20 cellular contexts compared by ENCODE assay signal in the genomic region with DNA sequence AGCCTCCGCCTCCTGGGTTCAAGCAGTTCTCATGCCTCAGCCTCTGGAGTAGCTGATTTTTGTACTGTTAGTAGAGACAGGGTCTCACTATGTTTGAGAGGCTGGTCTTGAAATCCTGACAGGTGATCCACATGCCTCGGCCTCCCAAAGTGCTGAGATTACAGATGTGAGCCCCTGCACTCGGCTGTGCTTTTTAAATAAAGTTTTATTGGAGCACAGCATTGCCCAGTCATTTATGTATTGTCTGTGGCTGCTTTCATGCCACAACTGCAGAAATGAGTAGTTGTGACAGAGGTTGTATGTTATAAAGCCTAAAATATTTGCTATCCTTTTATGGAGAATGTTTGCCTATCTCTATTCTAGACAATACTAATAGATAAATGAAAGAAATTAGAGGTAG.
DNase-seq lines count a peak whose midpoint lies in the region; ATAC-seq, FAIRE-seq and TF ChIP-seq lines count a peak whose summit lies in the region.
"Had no signal": no experiment of that assay in that cellular context is flagged by ENCODE, and none has a peak within 500 bp of the region (broad histone marks: within the 10 kb centered on the region; RNA-seq: fewer than 3 reads in every experiment).

No MANE protein-coding gene starts in this region.

- TF ChIP-seq POLR2A in GM12878 (IDR thresholded peaks at IDR 0.05; ENCODE audit: low read depth, low read length), result no peak

- in situ Hi-C loops in GM12878 (cut with MboI), result no loop called here

- H3K27me3 Mint-ChIP-seq in activated CD4-positive, alpha-beta T cell treated with anti-CD3 and anti-CD28 coated beads for 36 hours, result no peaks in the 10 kb centered on the region
- no peaks in the 10 kb centered on the region for H3K27me3 Mint-ChIP-seq in activated T-cell treated with anti-CD3 and anti-CD28 coated beads, Interleukin-2, amount 50 U/mL, for 72 hours (ENCODE audit: low read depth)
- H3K27me3 Mint-ChIP-seq: CD4-positive, alpha-beta memory T cell had no signal

- CTCF ChIA-PET in activated CD4-positive, alpha-beta T cell treated with anti-CD3 and anti-CD28 coated beads for 36 hours (lab: Charles Lee), result no interaction called here
- CTCF ChIA-PET in GM12878 (lab: Yijun Ruan, JAX), result interaction anchor here (0.8 kb wide), 1 partner anchor 10 kb away, joined by 3 read pairs; no protein-coding TSS in a partner anchor

- H4K20me1 ChIP-seq in GM12878 (ENCODE audit: control insufficient read depth, insufficient read depth), result no peaks in the 10 kb centered on the region
- H4K20me1 ChIP-seq: BLaER1 had no signal

- H3K27ac Mint-ChIP-seq in activated CD4-positive, alpha-beta T cell treated with anti-CD3 and anti-CD28 coated beads for 36 hours, result no peak overlapping the region
- no peak overlapping the region for H3K27ac Mint-ChIP-seq in activated T-cell treated with anti-CD3 and anti-CD28 coated beads, Interleukin-2, amount 50 U/mL, for 72 hours
- H3K27ac Mint-ChIP-seq in stimulated activated effector memory CD8-positive, alpha-beta T cell treated with anti-CD3 and anti-CD28 coated beads, Interleukin-12 subunit alpha, Interleukin-12 subunit beta, amount 100 ng/mL, for 72 hours, result no peak overlapping the region
- H3K27ac Mint-ChIP-seq: CD14-positive monocyte; CD4-positive, alpha-beta memory T cell had no signal

- H3K4me2 ChIP-seq in GM12878 (ENCODE audit: control insufficient read depth, insufficient read depth), result no peak overlapping the region
- H3K4me2 ChIP-seq: BLaER1 had no signal

- no peak for TF ChIP-seq CTCF in GM12878 (IDR thresholded peaks at IDR 0.05 in 2 of 3, conservative IDR thresholded peaks at IDR 0.05 in 1 of 3; ENCODE audit: control insufficient read depth in 2 of 3, extremely low read depth in 1 of 3, insufficient read depth in 1 of 3, low read depth in 3 of 3, low read length in 3 of 3)

- peaks cover 9% of the 10 kb centered on the region for H3K9me3 Mint-ChIP-seq in activated CD4-positive, alpha-beta T cell treated with anti-CD3 and anti-CD28 coated beads for 36 hours (ENCODE audit: low read depth)
- H3K9me3 Mint-ChIP-seq in activated T-cell treated with anti-CD3 and anti-CD28 coated beads, Interleukin-2, amount 50 U/mL, for 72 hours, result peaks cover 10 to 13% of the 10 kb centered on the region in 2 donors
- peaks cover 11% of the 10 kb centered on the region for H3K9me3 Mint-ChIP-seq in stimulated activated effector memory CD8-positive, alpha-beta T cell treated with anti-CD3 and anti-CD28 coated beads, Interleukin-12 subunit alpha, Interleukin-12 subunit beta, amount 100 ng/mL, for 72 hours

- no peak overlapping the region for H3K27ac ChIP-seq in GM12878 (ENCODE audit: control insufficient read depth, insufficient read depth)
- H3K27ac ChIP-seq: 22Rv1, BLaER1, GM23248, HL-60 had no signal

- WGBS in GM12878 (ENCODE audit: insufficient coverage, insufficient replicate concordance, low lambda C conversion rate, missing lambda C conversion rate), result 68% methylated on average over 3 of the region's 3 CpGs

- SMC1A ChIA-PET in GM12878 (lab: Charles Lee; ENCODE audit: uncharacterized antibody, unreplicated experiment), result interaction anchor here (0.7 to 1.6 kb wide), 4 partner anchors 10 to 84 kb away, joined by 3 to 9 read pairs (median 4); no protein-coding TSS in a partner anchor

- H3K4me1 ChIP-seq in GM12878 (ENCODE audit: control insufficient read depth, insufficient read depth, low read length), result no peaks in the 10 kb centered on the region
- H3K4me1 ChIP-seq: BLaER1 had no signal

- BruUV-seq in GM12878 (replicated peaks; lab: Mats Ljungman, UMichigan), result no TSS peak

- no peak for TF ChIP-seq RAD21 in GM12878 (IDR thresholded peaks at IDR 0.05; ENCODE audit: insufficient read depth, low read depth, low read length)

- intact Hi-C loops in activated CD4-positive, alpha-beta T cell treated with anti-CD3 and anti-CD28 coated beads for 36 hours (cut with DNase I, micrococcal nuclease), result no loop called here
- intact Hi-C loops in GM12878 (cut with micrococcal nuclease; ENCODE audit: unreplicated experiment), result no loop called here

- no peaks in the 10 kb centered on the region; the same call in 1 of the 3 replicates for H3K9me3 ChIP-seq in GM12878 (replicated peaks; ENCODE audit: control insufficient read depth, insufficient read depth, low read length)

- no peak overlapping the region for H3K4me3 ChIP-seq in GM12878
- no peak overlapping the region for H3K4me3 ChIP-seq in H7 (ENCODE audit: insufficient read depth, low read depth, low read length)
- H3K4me3 ChIP-seq: BLaER1, GM23248 had no signal

- FAIRE-seq in GM12878 (lab: Jason Lieb, UNC), result no peak
- FAIRE-seq: GM19239 had no signal

- H3K27me3 ChIP-seq in GM12878 (replicated peaks in 1 of 2; ENCODE audit: control insufficient read depth in 2 of 2, insufficient read depth in 2 of 2, low read length in 1 of 2) (no peaks in the 10 kb centered on the region), H7 (ENCODE audit: control insufficient read depth, insufficient read depth, low read length) (no peaks in the 10 kb centered on the region)
- H3K27me3 ChIP-seq: BLaER1 had no signal

- H3K79me2 ChIP-seq in GM12878 (ENCODE audit: control insufficient read depth, insufficient read depth, low read length), result no peaks in the 10 kb centered on the region

- no peak overlapping the region for H2AFZ ChIP-seq in GM12878 (ENCODE audit: control insufficient read depth, low read depth, low read length)
- H2AFZ ChIP-seq: GM23248 had no signal

- no peak overlapping the region for H3K4me3 Mint-ChIP-seq in activated CD4-positive, alpha-beta T cell treated with anti-CD3 and anti-CD28 coated beads for 36 hours
- H3K4me3 Mint-ChIP-seq in activated T-cell treated with anti-CD3 and anti-CD28 coated beads, Interleukin-2, amount 50 U/mL, for 72 hours, result no peak overlapping the region
- H3K4me3 Mint-ChIP-seq in stimulated activated effector memory CD8-positive, alpha-beta T cell treated with anti-CD3 and anti-CD28 coated beads, Interleukin-12 subunit alpha, Interleukin-12 subunit beta, amount 100 ng/mL, for 72 hours, result no peak overlapping the region
- H3K4me3 Mint-ChIP-seq: CD14-positive monocyte; CD4-positive, alpha-beta memory T cell had no signal

- H3K36me3 Mint-ChIP-seq in activated CD4-positive, alpha-beta T cell treated with anti-CD3 and anti-CD28 coated beads for 36 hours (ENCODE audit: low read depth), result peaks cover 11% of the 10 kb centered on the region
- peaks cover 7 to 17% of the 10 kb centered on the region in 2 donors for H3K36me3 Mint-ChIP-seq in activated T-cell treated with anti-CD3 and anti-CD28 coated beads, Interleukin-2, amount 50 U/mL, for 72 hours (ENCODE audit: insufficient read depth in 2 of 2)
- no peaks in the 10 kb centered on the region for H3K36me3 Mint-ChIP-seq in stimulated activated effector memory CD8-positive, alpha-beta T cell treated with anti-CD3 and anti-CD28 coated beads, Interleukin-12 subunit alpha, Interleukin-12 subunit beta, amount 100 ng/mL, for 72 hours
- H3K36me3 Mint-ChIP-seq: CD14-positive monocyte had no signal

- RAD21 ChIA-PET in GM12878 (lab: Charles Lee; ENCODE audit: unreplicated experiment), result no interaction called here

- peak; percentile 33 for ATAC-seq in activated CD4-positive, alpha-beta T cell treated with anti-CD3 and anti-CD28 coated beads for 36 hours
- peak; percentile 37 to 48 for ATAC-seq in activated T-cell treated with anti-CD3 and anti-CD28 coated beads, Interleukin-2, amount 50 U/mL, for 72 hours (replicated peaks in 1 of 2)
- ATAC-seq in GM12878, result peak; percentile 59; the same call in 2 of the 3 replicates
- ATAC-seq in stimulated activated effector memory CD8-positive, alpha-beta T cell treated with anti-CD3 and anti-CD28 coated beads, Interleukin-12 subunit alpha, Interleukin-12 subunit beta, amount 100 ng/mL, for 72 hours, result peak; percentile 75

- peak; percentile 21 for DNase-seq in activated CD4-positive, alpha-beta T cell treated with anti-CD3 and anti-CD28 coated beads for 36 hours
- no peak for DNase-seq in activated CD4-positive, alpha-beta T cell treated with anti-CD3 and anti-CD28 coated beads, Interleukin-2, amount 50 U/mL, for 1 hour
- peak in 1 of 2 donors; percentile 18 for DNase-seq in activated T-cell treated with anti-CD3 and anti-CD28 coated beads, Interleukin-2, amount 50 U/mL, for 72 hours
- DNase-seq in activated T-cell treated with anti-CD3 and anti-CD28 coated beads for 4 hours (no peak), GM12878 (ENCODE audit: low read depth, low spot score) (no peak), SHP77 (lab: John Stamatoyannopoulos, UW) (no peak), H7 (no peak)
- peak in 1 of 2 donors; percentile 51 for DNase-seq in stimulated activated effector memory CD8-positive, alpha-beta T cell treated with anti-CD3 and anti-CD28 coated beads, Interleukin-12 subunit alpha, Interleukin-12 subunit beta, amount 100 ng/mL, for 72 hours (ENCODE audit: low spot score in 2 of 2)
- DNase-seq: CD4-positive, alpha-beta memory T cell; DMS153; DMS79; GDM1; GM23248; HCEC 1CT; IMR-90 had no signal

- H3K4me1 Mint-ChIP-seq in activated CD4-positive, alpha-beta T cell treated with anti-CD3 and anti-CD28 coated beads for 36 hours, result peaks cover 7% of the 10 kb centered on the region
- peaks cover 8% of the 10 kb centered on the region for H3K4me1 Mint-ChIP-seq in activated T-cell treated with anti-CD3 and anti-CD28 coated beads, Interleukin-2, amount 50 U/mL, for 72 hours (ENCODE audit: low read depth)
- H3K4me1 Mint-ChIP-seq in stimulated activated effector memory CD8-positive, alpha-beta T cell treated with anti-CD3 and anti-CD28 coated beads, Interleukin-12 subunit alpha, Interleukin-12 subunit beta, amount 100 ng/mL, for 72 hours, result peaks cover 22% of the 10 kb centered on the region

- H3K36me3 ChIP-seq in GM12878 (ENCODE audit: control insufficient read depth in 2 of 2, insufficient read depth in 2 of 2, low read length in 1 of 2) (no peaks in the 10 kb centered on the region), H7 (replicated peaks; ENCODE audit: control insufficient read depth, insufficient read depth, low read length) (no peaks in the 10 kb centered on the region)
- H3K36me3 ChIP-seq: BLaER1 had no signal

- TF ChIP-seq EP300 in GM12878 (IDR thresholded peaks at IDR 0.05; ENCODE audit: borderline replicate concordance in 1 of 2, control insufficient read depth in 1 of 2, low read depth in 2 of 2, low read length in 2 of 2), result no peak

- POLR2A ChIA-PET in activated CD4-positive, alpha-beta T cell treated with anti-CD3 and anti-CD28 coated beads for 36 hours (lab: Charles Lee), result no interaction called here
- POLR2A ChIA-PET in GM12878 (lab: Charles Lee), result interaction anchor here (0.6 kb wide), 2 partner anchors 11 to 250 kb away, joined by 3 to 4 read pairs; no protein-coding TSS in a partner anchor

- H3K9ac ChIP-seq in GM12878 (ENCODE audit: control insufficient read depth, insufficient read depth, low read length), result no peak overlapping the region
- H3K9ac ChIP-seq: BLaER1, GM23248 had no signal
